9 cellular contexts compared by ENCODE assay signal in genomic region chr2:113877651-113878594, GRCh38. TPM values are rescaled to one million over a fixed set of nuclear protein-coding genes. Genes with fewer than 3 reads are reported as not detected.
DNase-seq lines count a peak whose midpoint lies in the region; ATAC-seq and TF ChIP-seq lines count a peak whose summit lies in the region.
"Had no signal": no experiment of that assay in that cellular context is flagged by ENCODE, and none has a peak within 500 bp of the region (broad histone marks: within the 10 kb centered on the region; RNA-seq: fewer than 3 reads in every experiment).

No MANE protein-coding gene starts in this region.

- H3K27me3 Mint-ChIP-seq in CD14-positive monocyte (ENCODE audit: low read depth in 3 of 3), result peaks cover 0 to 4% (median 0%) of the 10 kb centered on the region in 3 donors
- no peaks in the 10 kb centered on the region for H3K27me3 Mint-ChIP-seq in activated T-helper 2 cell treated with anti-CD3 and anti-CD28 coated beads, Interferon-gamma antibody, Interleukin-2, Interleukin-4, amounts not matched to agents 10 μg/mL and 5 μg/mL and 100 μg/mL, durations not matched to agents 14 hours and 24 hours and 36 hours (ENCODE audit: low read depth)

- H3K36me3 Mint-ChIP-seq in CD14-positive monocyte, result peaks cover 6 to 10% of the 10 kb centered on the region in 2 donors
- peaks cover 35% of the 10 kb centered on the region for H3K36me3 Mint-ChIP-seq in activated T-helper 2 cell treated with anti-CD3 and anti-CD28 coated beads, Interferon-gamma antibody, Interleukin-2, Interleukin-4, amounts not matched to agents 10 μg/mL and 5 μg/mL and 100 μg/mL, durations not matched to agents 14 hours and 24 hours and 36 hours (ENCODE audit: low read depth)

- H3K4me3 Mint-ChIP-seq in CD14-positive monocyte, result peak overlapping the region in 1 of 2 donors; percentile 62
- no peak overlapping the region for H3K4me3 Mint-ChIP-seq in activated T-helper 2 cell treated with anti-CD3 and anti-CD28 coated beads, Interferon-gamma antibody, Interleukin-2, Interleukin-4, amounts not matched to agents 10 μg/mL and 5 μg/mL and 100 μg/mL, durations not matched to agents 14 hours and 24 hours and 36 hours (ENCODE audit: low read depth)

- TF ChIP-seq CTCF in CD14-positive monocyte (IDR thresholded peaks at IDR 0.05), result no peak

- H3K9me3 Mint-ChIP-seq in CD14-positive monocyte, result peaks cover 0 to 1% (median 0%) of the 10 kb centered on the region in 7 donors
- no peaks in the 10 kb centered on the region for H3K9me3 Mint-ChIP-seq in activated T-helper 2 cell treated with anti-CD3 and anti-CD28 coated beads, Interferon-gamma antibody, Interleukin-2, Interleukin-4, amounts not matched to agents 10 μg/mL and 5 μg/mL and 100 μg/mL, durations not matched to agents 14 hours and 24 hours and 36 hours

- DNase-seq in CD14-positive monocyte (ENCODE audit: low spot score) (no peak), left kidney (ENCODE audit: low read depth, low spot score) (peak; percentile 39), caudate nucleus (lab: John Stamatoyannopoulos, UW) (no peak)
- DNase-seq in activated T-helper 2 cell treated with anti-CD3 and anti-CD28 coated beads, Interferon-gamma antibody, Interleukin-2, Interleukin-4, amounts not matched to agents 10 μg/mL and 5 μg/mL and 100 μg/mL, durations not matched to agents 14 hours and 24 hours and 36 hours (ENCODE audit: low spot score), result no peak
- no peak for DNase-seq in stimulated activated CD4-positive, alpha-beta T cell treated with anti-CD3 and anti-CD28 coated beads, Interleukin-4, amount 100 ng/mL, for 1 hour
- DNase-seq: stimulated activated CD4-positive, alpha-beta T cell treated with anti-CD3 and anti-CD28 coated beads, Interleukin-2, amount 100 ng/mL, for 24 hours had no signal

- ATAC-seq in HG02884 (IDR thresholded peaks at IDR 0.05; ENCODE audit: unreplicated experiment), result peak; percentile 57
- no peak for ATAC-seq in GM21360 (IDR thresholded peaks at IDR 0.05; ENCODE audit: unreplicated experiment)
- no peak for ATAC-seq in GM21825 (IDR thresholded peaks at IDR 0.05; ENCODE audit: unreplicated experiment)

- H3K4me1 Mint-ChIP-seq in CD14-positive monocyte, result peaks cover 41% of the 10 kb centered on the region
- H3K4me1 Mint-ChIP-seq in activated T-helper 2 cell treated with anti-CD3 and anti-CD28 coated beads, Interferon-gamma antibody, Interleukin-2, Interleukin-4, amounts not matched to agents 10 μg/mL and 5 μg/mL and 100 μg/mL, durations not matched to agents 14 hours and 24 hours and 36 hours (ENCODE audit: low read depth), result peaks cover 42% of the 10 kb centered on the region

- H3K27ac Mint-ChIP-seq in CD14-positive monocyte, result peak overlapping the region; percentile 75 to 94 (median 81)
- H3K27ac Mint-ChIP-seq in activated T-helper 2 cell treated with anti-CD3 and anti-CD28 coated beads, Interferon-gamma antibody, Interleukin-2, Interleukin-4, amounts not matched to agents 10 μg/mL and 5 μg/mL and 100 μg/mL, durations not matched to agents 14 hours and 24 hours and 36 hours, result peak overlapping the region; percentile 85

- H3K27ac ChIP-seq in caudate nucleus (ENCODE audit: low read depth, low read length), result no peak overlapping the region

- intact Hi-C loops in CD14-positive monocyte (cut with micrococcal nuclease), result no loop called here
- intact Hi-C loops in activated T-helper 2 cell treated with anti-CD3 and anti-CD28 coated beads, Interferon-gamma antibody, Interleukin-2, Interleukin-4, amounts not matched to agents 10 μg/mL and 5 μg/mL and 100 μg/mL, durations not matched to agents 14 hours and 24 hours and 36 hours (cut with micrococcal nuclease), result loop anchor here (1.0 to 2.0 kb wide), 3 partner anchors 8 to 29 kb away; partner anchors contain the start of gene ACTR3

RNA-seq across cellular contexts. Expression of gene ACTR3, which starts 12.0 kb away (rescaled TPM):
- 100 to 1,000 TPM; 464 to 557 TPM for polyA plus RNA-seq in CD14-positive monocyte
- total RNA-seq in activated T-helper 2 cell treated with anti-CD3 and anti-CD28 coated beads, Interferon-gamma antibody, Interleukin-2, Interleukin-4, amounts not matched to agents 10 μg/mL and 5 μg/mL and 100 μg/mL, durations not matched to agents 14 hours and 24 hours and 36 hours, result 521 and 530 TPM in 2 replicates
